Comparison of ENCODE assay signal across 9 cellular contexts in the genomic region with DNA sequence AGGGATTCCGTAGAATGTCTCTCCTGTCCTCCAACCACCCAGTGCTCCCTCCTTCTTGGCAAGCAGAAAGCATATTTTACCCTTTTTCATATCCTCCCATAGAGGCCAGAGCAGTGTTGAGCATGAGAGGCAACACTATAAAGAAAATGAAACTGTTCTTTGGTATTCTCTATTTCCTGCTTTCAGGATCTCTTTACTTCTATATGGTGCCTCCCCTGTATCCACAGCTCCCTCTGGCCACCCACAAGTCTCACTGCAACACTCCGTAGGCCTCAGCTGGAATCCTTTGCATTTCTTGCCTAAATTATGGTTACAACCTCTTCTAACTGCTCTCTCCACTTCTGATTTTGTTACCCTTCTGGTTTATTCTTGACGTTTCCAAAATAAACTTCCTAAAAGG.
DNase-seq lines count a peak whose midpoint lies in the region; ATAC-seq, FAIRE-seq and TF ChIP-seq lines count a peak whose summit lies in the region.
"Had no signal": no experiment of that assay in that cellular context is flagged by ENCODE, and none has a peak within 500 bp of the region (broad histone marks: within the 10 kb centered on the region; RNA-seq: fewer than 3 reads in every experiment).

No MANE protein-coding gene starts in this region.

- H3K27ac ChIP-seq in KMS-11: peak overlapping the region; percentile 73

- no peak for TF ChIP-seq POLR2A in H54 (IDR thresholded peaks at IDR 0.05; ENCODE audit: low read depth, low read length)

- H3K27me3 ChIP-seq in GM06990 (replicated peaks; ENCODE audit: control insufficient read depth, insufficient read depth, low read length) (no peaks in the 10 kb centered on the region), KMS-11 (ENCODE audit: insufficient read depth, low read depth) (no peaks in the 10 kb centered on the region), endocrine pancreas (ENCODE audit: control insufficient read depth, insufficient read depth, low read length) (no peaks in the 10 kb centered on the region)

- H3K9me3 ChIP-seq in endocrine pancreas (ENCODE audit: control insufficient read depth, low read length): no peaks in the 10 kb centered on the region

- CTCF ChIA-PET in AG04449 (lab: Yijun Ruan, JAX): interaction anchor here (0.7 to 4.3 kb wide), 19 partner anchors 9 to 1193 kb away, joined by 3 to 73 read pairs (median 4); no protein-coding TSS in a partner anchor

- H3K9ac ChIP-seq in KMS-11 (peak overlapping the region; percentile 33; the same call in 1 of the 2 replicates), endocrine pancreas (ENCODE audit: control insufficient read depth, insufficient read depth, low read length) (peak overlapping the region; percentile 81)

- POLR2A ChIA-PET in AG04449 (lab: Yijun Ruan, JAX): no interaction called here
- POLR2A ChIA-PET in naive thymus-derived CD8-positive, alpha-beta T cell (lab: Charles Lee): interaction anchor here (1.5 kb wide), 1 partner anchor 88 kb away, joined by 5 read pairs; the partner anchor contains the start of genes LIPT1 and TSGA10

- H3K4me1 Mint-ChIP-seq in naive thymus-derived CD8-positive, alpha-beta T cell: peaks cover 0 to 8% (median 0%) of the 10 kb centered on the region in 4 donors
- H3K4me1 Mint-ChIP-seq: natural killer cell had no signal

- peak overlapping the region; percentile 63 for H3K4me2 ChIP-seq in KMS-11

- no peak overlapping the region for H3K4me3 Mint-ChIP-seq in naive thymus-derived CD8-positive, alpha-beta T cell
- H3K4me3 Mint-ChIP-seq: natural killer cell had no signal

- TF ChIP-seq CTCF in AG04449 (IDR thresholded peaks at IDR 0.05; ENCODE audit: insufficient read depth, low read length, missing control alignments): peak; percentile 64
- TF ChIP-seq CTCF in GM06990 (IDR thresholded peaks at IDR 0.05; ENCODE audit: insufficient read depth, low read length, poor library complexity, severe bottlenecking): peak; percentile 57
- TF ChIP-seq CTCF in KMS-11 (conservative IDR thresholded peaks at IDR 0.05; ENCODE audit: low read depth, low read length): peak; percentile 28

- peak overlapping the region; percentile 55; the same call in 1 of the 2 replicates for H2AFZ ChIP-seq in KMS-11 (ENCODE audit: low read depth)

- H3K4me1 ChIP-seq in KMS-11 (ENCODE audit: low read depth, poor library complexity, severe bottlenecking) (peaks cover 24% of the 10 kb centered on the region), endocrine pancreas (ENCODE audit: control insufficient read depth, insufficient read depth, low read length) (peaks cover 11% of the 10 kb centered on the region)

- no peak for FAIRE-seq in H54 (lab: Jason Lieb, UNC)

- H3K36me3 ChIP-seq in GM06990 (ENCODE audit: control insufficient read depth, insufficient read depth, low read length): no peaks in the 10 kb centered on the region
- no peaks in the 10 kb centered on the region for H3K36me3 ChIP-seq in KMS-11 (ENCODE audit: insufficient read depth)
- no peaks in the 10 kb centered on the region for H3K36me3 ChIP-seq in endocrine pancreas (ENCODE audit: control insufficient read depth, insufficient read depth, low read length)

- H3K79me2 ChIP-seq in KMS-11 (ENCODE audit: insufficient read depth, low read depth): no peaks in the 10 kb centered on the region

- no peaks in the 10 kb centered on the region for H3K27me3 Mint-ChIP-seq in naive thymus-derived CD8-positive, alpha-beta T cell

- no peak overlapping the region for H3K4me3 ChIP-seq in AG04449 (ENCODE audit: low read depth, low read length)
- no peak overlapping the region for H3K4me3 ChIP-seq in GM06990 (replicated peaks; ENCODE audit: low read depth, low read length)
- H3K4me3 ChIP-seq in KMS-11 (IDR thresholded peaks at IDR 0.05; ENCODE audit: insufficient read depth, low read depth, low read length): peak overlapping the region; percentile 30
- peak overlapping the region; percentile 76 for H3K4me3 ChIP-seq in endocrine pancreas (ENCODE audit: control insufficient read depth, insufficient read depth, low read length)

- H4K20me1 ChIP-seq in KMS-11 (ENCODE audit: insufficient read depth): no peaks in the 10 kb centered on the region

- no peaks in the 10 kb centered on the region for H3K9me3 Mint-ChIP-seq in naive thymus-derived CD8-positive, alpha-beta T cell
- H3K9me3 Mint-ChIP-seq: natural killer cell had no signal

- no peak overlapping the region for H3K27ac Mint-ChIP-seq in naive thymus-derived CD8-positive, alpha-beta T cell
- H3K27ac Mint-ChIP-seq: natural killer cell had no signal

- H3K36me3 Mint-ChIP-seq in naive thymus-derived CD8-positive, alpha-beta T cell: no peaks in the 10 kb centered on the region
- H3K36me3 Mint-ChIP-seq: natural killer cell had no signal

- ATAC-seq in naive thymus-derived CD8-positive, alpha-beta T cell: peak; percentile 97

- DNase-seq in AG04449 (ENCODE audit: low read depth, low spot score): peak; percentile 21
- peak; percentile 43 for DNase-seq in GM06990 (ENCODE audit: extremely low read depth, insufficient read length)
- DNase-seq in H54 (ENCODE audit: insufficient read length, low spot score): peak; percentile 15
- peak; percentile 88 for DNase-seq in SIG-M5 treated with dmso at 0.1 percent for 504 hours (lab: John Stamatoyannopoulos, UW; ENCODE audit: unreplicated experiment)
- DNase-seq in naive thymus-derived CD8-positive, alpha-beta T cell: peak in 5 of 10 donors; percentile 9 to 38 (median 14)
- no peak for DNase-seq in activated CD8-positive, alpha-beta memory T cell treated with anti-CD3 and anti-CD28 coated beads, Interleukin-2, amount 50 U/mL, for 4 hours
- DNase-seq: natural killer cell had no signal

Comparison
In these comparisons a context has a peak if more than half of its experiments do, and no peak if none do; other contexts are left out.
1. H3K4me3 ChIP-seq: peak in KMS-11 (single experiment) and endocrine pancreas (single experiment); none in AG04449 (single experiment) and GM06990 (single experiment).
2. Peak in every context shown above with its lines, with median percentiles within 50 percentile points of each other: CTCF ChIP-seq.